In genomic region chr1:17273096-17273495, GRCh38 we compare ENCODE assay signal across 1 cellular context.
TF ChIP-seq lines count a peak whose summit lies in the region.

No MANE protein-coding gene starts in this region.

TF ChIP-seq in GM23338, 12 proteins besides CTCF, POLR2A, EP300 and RAD21 (continued from another document):
- TF ChIP-seq REST (IDR thresholded peaks at IDR 0.05; ENCODE audit: unreplicated experiment) = no peak
- no peak for TF ChIP-seq ZNF462 (CRISPR knock-in tag; IDR thresholded peaks at IDR 0.05)
- no peak for TF ChIP-seq EZH2 (IDR thresholded peaks at IDR 0.05; ENCODE audit: low read depth, unreplicated experiment)
- TF ChIP-seq ETS1 (IDR thresholded peaks at IDR 0.05) = no peak
- no peak for TF ChIP-seq ZNF114 (CRISPR knock-in tag; IDR thresholded peaks at IDR 0.05)
- no peak for TF ChIP-seq NANOG (IDR thresholded peaks at IDR 0.05; ENCODE audit: borderline replicate concordance)
- TF ChIP-seq STAT1 (IDR thresholded peaks at IDR 0.05; ENCODE audit: unreplicated experiment) = no peak
- TF ChIP-seq CREB1 (CRISPR knock-in tag; IDR thresholded peaks at IDR 0.05; ENCODE audit: low read depth) = no peak
- TF ChIP-seq ZNF331 (CRISPR knock-in tag; IDR thresholded peaks at IDR 0.05; ENCODE audit: low read depth) = no peak
